In genomic region chr9:81648891-81649290, GRCh38 we compare ENCODE assay signal across 27 cellular contexts. TPM values are rescaled to one million over a fixed set of nuclear protein-coding genes. Genes with fewer than 3 reads are reported as not detected.
DNase-seq lines count a peak whose midpoint lies in the region; ATAC-seq, FAIRE-seq and TF ChIP-seq lines count a peak whose summit lies in the region.
"Had no signal": no experiment of that assay in that cellular context is flagged by ENCODE, and none has a peak within 500 bp of the region (broad histone marks: within the 10 kb centered on the region; RNA-seq: fewer than 3 reads in every experiment).

No MANE protein-coding gene starts in this region.

- DNase-seq in HepG2 (ENCODE audit: low spot score) (no peak), right lobe of liver (no peak), WTC11 (ENCODE audit: low spot score) (no peak), immature natural killer cell (no peak)
- no peak for DNase-seq in stimulated activated CD4-positive, alpha-beta T cell treated with anti-CD3 and anti-CD28 coated beads, Interleukin-15, amount 100 ng/mL, for 24 hours
- DNase-seq in naive thymus-derived CD4-positive, alpha-beta T cell, result no peak
- DNase-seq: ACHN; BE2C; CD8-positive, alpha-beta memory T cell; DMS 273 treated with DMSO at 0.1 percent for 48 hours; DMS79; EL; GF-D8; H7; MV-4-11; NCI-H1105; NCI-H446; NCI-H524 treated with DMSO at 0.1 percent for 48 hours; NK-92 treated with Interleukin-12 subunit alpha and Interleukin-12 subunit beta, amount 100 ng/mL, for 24 hours; PC-3 had no signal

- CTCF ChIA-PET in HepG2 (lab: Yijun Ruan, JAX; ENCODE audit: low intra/inter-chr PET ratio, low total read pairs) (no interaction called here), WTC11 (lab: Charles Lee) (interaction anchor here (1.6 kb wide), 1 partner anchor 126 kb away, joined by 4 read pairs; no protein-coding TSS in a partner anchor)
- CTCF ChIA-PET in naive thymus-derived CD4-positive, alpha-beta T cell (lab: Charles Lee), result no interaction called here

- no peak for TF ChIP-seq POLR2A in HepG2 (IDR thresholded peaks at IDR 0.05; ENCODE audit: insufficient read depth in 1 of 2, low read depth in 2 of 2, low read length in 2 of 2)
- no peak for TF ChIP-seq POLR2A in right lobe of liver (IDR thresholded peaks at IDR 0.05)

- no peak overlapping the region for H2AFZ ChIP-seq in HepG2 (ENCODE audit: low read length)

- peaks cover 39% of the 10 kb centered on the region for H3K79me2 ChIP-seq in HepG2 (ENCODE audit: insufficient read depth, low read length)

- H4K20me1 ChIP-seq in HepG2 (ENCODE audit: insufficient read depth, low read length), result peaks cover 9% of the 10 kb centered on the region; the same call in 1 of the 2 replicates

- FAIRE-seq in HepG2 (lab: Jason Lieb, UNC), result no peak
- FAIRE-seq: GM12891, GM19239, K562 had no signal

- no peak for TF ChIP-seq RAD21 in HepG2 (CRISPR knock-in tag; IDR thresholded peaks at IDR 0.05)

- H3K36me3 ChIP-seq in HepG2 (replicated peaks in 1 of 2; ENCODE audit: control insufficient read depth in 1 of 2, insufficient read depth in 2 of 2, low read length in 2 of 2), result peaks cover 16 to 72% of the 10 kb centered on the region in 2 experiments
- peaks cover 0 to 36% (median 10%) of the 10 kb centered on the region in 4 donors for H3K36me3 ChIP-seq in right lobe of liver
- no peaks in the 10 kb centered on the region for H3K36me3 ChIP-seq in naive thymus-derived CD4-positive, alpha-beta T cell (ENCODE audit: control insufficient read depth in 2 of 3, insufficient read depth in 3 of 3, low read length in 3 of 3)
- H3K36me3 ChIP-seq: BE2C had no signal

- no peaks in the 10 kb centered on the region for H3K27me3 ChIP-seq in HepG2 (ENCODE audit: control insufficient read depth in 1 of 2, insufficient read depth in 2 of 2, low read length in 2 of 2)
- H3K27me3 ChIP-seq in right lobe of liver, result no peaks in the 10 kb centered on the region
- H3K27me3 ChIP-seq in naive thymus-derived CD4-positive, alpha-beta T cell (ENCODE audit: control insufficient read depth in 2 of 2, insufficient read depth in 2 of 2, low read length in 2 of 2), result no peaks in the 10 kb centered on the region
- H3K27me3 ChIP-seq: BE2C had no signal

- H3K27me3 Mint-ChIP-seq in WTC11 (ENCODE audit: low read depth) (no peaks in the 10 kb centered on the region), immature natural killer cell (ENCODE audit: low read depth in 3 of 3) (peaks cover 0 to 3% (median 0%) of the 10 kb centered on the region in 3 donors)
- no peaks in the 10 kb centered on the region for H3K27me3 Mint-ChIP-seq in naive thymus-derived CD4-positive, alpha-beta T cell
- H3K27me3 Mint-ChIP-seq: CD8-positive, alpha-beta memory T cell had no signal

- no peak for TF ChIP-seq CTCF in HepG2 (CRISPR knock-in tag; IDR thresholded peaks at IDR 0.05)
- no peak for TF ChIP-seq CTCF in right lobe of liver (IDR thresholded peaks at IDR 0.05)
- TF ChIP-seq CTCF in WTC11 (IDR thresholded peaks at IDR 0.05), result no peak

- no peak overlapping the region for H3K4me2 ChIP-seq in HepG2 (ENCODE audit: low read depth, low read length)

- TF ChIP-seq EP300 in HepG2 (IDR thresholded peaks at IDR 0.05; ENCODE audit: low read depth in 2 of 2, low read length in 2 of 2), result no peak
- no peak for TF ChIP-seq EP300 in HepG2 (CRISPR knock-in tag; IDR thresholded peaks at IDR 0.05; ENCODE audit: borderline replicate concordance)

- in situ Hi-C loops in HepG2 (cut with HindIII; ENCODE audit: extremely low pct_ligation_motif_present, low pct_unique_long_range_greater_than_20kb), result no loop called here

- H3K9me3 Mint-ChIP-seq in WTC11 (no peaks in the 10 kb centered on the region), immature natural killer cell (no peaks in the 10 kb centered on the region)
- H3K9me3 Mint-ChIP-seq in naive thymus-derived CD4-positive, alpha-beta T cell, result peaks cover 0 to 3% (median 0%) of the 10 kb centered on the region in 11 donors
- H3K9me3 Mint-ChIP-seq: CD14-positive monocyte; CD8-positive, alpha-beta memory T cell had no signal

- H3K9ac ChIP-seq in HepG2 (ENCODE audit: insufficient read depth, low read depth, low read length), result no peak overlapping the region

- peaks cover 83% of the 10 kb centered on the region for H3K4me1 Mint-ChIP-seq in WTC11
- peaks cover 21 to 72% of the 10 kb centered on the region in 2 donors for H3K4me1 Mint-ChIP-seq in immature natural killer cell
- H3K4me1 Mint-ChIP-seq in naive thymus-derived CD4-positive, alpha-beta T cell, result peaks cover 0 to 2% (median 0%) of the 10 kb centered on the region in 7 donors
- H3K4me1 Mint-ChIP-seq: CD14-positive monocyte had no signal

- POLR2A ChIA-PET in HepG2 (lab: Yijun Ruan, JAX) (interaction anchor here (1.1 kb wide), 1 partner anchor 10 kb away, joined by 3 read pairs; no protein-coding TSS in a partner anchor), WTC11 (lab: Charles Lee) (interaction anchor here (1.0 kb wide), 1 partner anchor 36 kb away, joined by 3 read pairs; no protein-coding TSS in a partner anchor)
- POLR2A ChIA-PET in naive thymus-derived CD4-positive, alpha-beta T cell (lab: Charles Lee), result no interaction called here

- no peak overlapping the region for H3K4me3 Mint-ChIP-seq in WTC11
- no peak overlapping the region for H3K4me3 Mint-ChIP-seq in immature natural killer cell
- H3K4me3 Mint-ChIP-seq in naive thymus-derived CD4-positive, alpha-beta T cell, result no peak overlapping the region
- H3K4me3 Mint-ChIP-seq: CD14-positive monocyte; CD8-positive, alpha-beta memory T cell had no signal

- WGBS in HepG2 (ENCODE audit: low lambda C conversion rate), result 98% methylated on average over 2 of the region's 2 CpGs
- WGBS in right lobe of liver (ENCODE audit: insufficient coverage, low coverage, low lambda C conversion rate, missing lambda C conversion rate), result 91% methylated on average over 2 of the region's 2 CpGs

- H3K27ac ChIP-seq in HepG2 (ENCODE audit: extremely low read length, insufficient read depth, low read length) (no peak overlapping the region), right lobe of liver (no peak overlapping the region)
- H3K27ac ChIP-seq in naive thymus-derived CD4-positive, alpha-beta T cell (ENCODE audit: low read depth, low read length), result no peak overlapping the region
- H3K27ac ChIP-seq: 22Rv1 had no signal

- intact Hi-C loops in HepG2 (cut with micrococcal nuclease; ENCODE audit: unreplicated experiment) (no loop called here), right lobe of liver (cut with DNase I) (no loop called here)
- intact Hi-C loops in naive thymus-derived CD4-positive, alpha-beta T cell (cut with micrococcal nuclease), result no loop called here

- ATAC-seq in HepG2, result no peak
- no peak for ATAC-seq in right lobe of liver
- no peak for ATAC-seq in WTC11
- ATAC-seq in GM21619 (IDR thresholded peaks at IDR 0.05; ENCODE audit: unreplicated experiment), result no peak
- ATAC-seq in naive thymus-derived CD4-positive, alpha-beta T cell, result no peak
- ATAC-seq: K562, PC-3, Right ventricle myocardium inferior had no signal

- H3K36me3 Mint-ChIP-seq in WTC11 (peaks cover 44% of the 10 kb centered on the region), immature natural killer cell (peaks cover 6 to 44% (median 21%) of the 10 kb centered on the region in 3 donors)
- no peaks in the 10 kb centered on the region for H3K36me3 Mint-ChIP-seq in naive thymus-derived CD4-positive, alpha-beta T cell

- H3K9me3 ChIP-seq in HepG2 (ENCODE audit: low read length), result no peaks in the 10 kb centered on the region
- H3K9me3 ChIP-seq in right lobe of liver, result no peaks in the 10 kb centered on the region
- no peaks in the 10 kb centered on the region for H3K9me3 ChIP-seq in naive thymus-derived CD4-positive, alpha-beta T cell (ENCODE audit: control insufficient read depth in 2 of 3, low read length in 3 of 3)
- H3K9me3 ChIP-seq: BE2C had no signal

- BruUV-seq in HepG2 (replicated peaks; lab: Mats Ljungman, UMichigan), result no TSS peak

- no peak overlapping the region for H3K4me3 ChIP-seq in HepG2 (replicated peaks in 1 of 3; ENCODE audit: insufficient read depth in 1 of 3, low read depth in 2 of 3, low read length in 3 of 3)
- no peak overlapping the region for H3K4me3 ChIP-seq in right lobe of liver
- no peak overlapping the region for H3K4me3 ChIP-seq in naive thymus-derived CD4-positive, alpha-beta T cell (ENCODE audit: low read length)
- H3K4me3 ChIP-seq: K562 had no signal

- H3K4me1 ChIP-seq in HepG2 (ENCODE audit: insufficient read depth, low read length) (0 out of 2 replicates have a peak, but pooled peaks cover 5% of the 10 kb centered on the region), right lobe of liver (no peaks in the 10 kb centered on the region)
- no peaks in the 10 kb centered on the region for H3K4me1 ChIP-seq in naive thymus-derived CD4-positive, alpha-beta T cell (ENCODE audit: control insufficient read depth in 2 of 2, insufficient read depth in 2 of 2, low read length in 2 of 2)

- 0 out of 2 replicates have a peak overlapping the region, but pooled peaks have one; percentile 39 for H3K27ac Mint-ChIP-seq in WTC11
- H3K27ac Mint-ChIP-seq in immature natural killer cell, result peak overlapping the region in 5 of 6 donors; percentile 3 to 74 (median 24)
- H3K27ac Mint-ChIP-seq in naive thymus-derived CD4-positive, alpha-beta T cell, result no peak overlapping the region
- H3K27ac Mint-ChIP-seq: CD14-positive monocyte; CD8-positive, alpha-beta memory T cell had no signal

RNA-seq across cellular contexts. Expression of gene TLE1, which starts 40.5 kb away (rescaled TPM):
- 30.7 and 35.9 TPM in 2 replicates for total RNA-seq in HepG2 (2016; rRNA removed; fragmentation: Illumina TruSeq; extraction: Trizol)
- total RNA-seq in HepG2 (2016; cell fraction: cytosol; rRNA removed; fragmentation: Illumina TruSeq; extraction: Trizol; ENCODE audit: low read depth), result 10.5 and 15.5 TPM in 2 replicates
- total RNA-seq in HepG2 (2016; cell fraction: insoluble cytoplasmic fraction; rRNA removed; fragmentation: Illumina TruSeq; extraction: Trizol), result 28.4 and 35.8 TPM in 2 replicates
- total RNA-seq in HepG2 (2016; cell fraction: membrane; rRNA removed; fragmentation: Illumina TruSeq; extraction: Trizol), result 21.3 and 25.1 TPM in 2 replicates
- total RNA-seq in HepG2 (2016; cell fraction: nucleus; rRNA removed; fragmentation: Illumina TruSeq; extraction: Trizol), result 32.7 and 35.7 TPM in 2 replicates
- 109 and 121 TPM in 2 replicates for polyA plus RNA-seq in HepG2 (2011; rRNA removed)
- polyA plus RNA-seq in HepG2 (2011; cell fraction: cytosol; rRNA removed), result 81.0 and 82.2 TPM in 2 replicates
- polyA plus RNA-seq in HepG2 (2011; cell fraction: nucleus; rRNA removed), result 88.7 and 102 TPM in 2 replicates
- 76.2 and 83.2 TPM in 2 replicates for polyA plus RNA-seq in HepG2 (2012)
- 5.7 and 6.0 TPM in 2 replicates for polyA plus RNA-seq in HepG2 (2016; cell fraction: cytosol; fragmentation: Illumina TruSeq; extraction: Trizol; ENCODE audit: low read depth)
- polyA plus RNA-seq in HepG2 (2016; cell fraction: insoluble cytoplasmic fraction; fragmentation: Illumina TruSeq; extraction: Trizol; ENCODE audit: low read depth), result 37.9 and 46.7 TPM in 2 replicates
- polyA plus RNA-seq in HepG2 (2016; cell fraction: membrane; fragmentation: Illumina TruSeq; extraction: Trizol; ENCODE audit: low read depth), result 16.5 and 18.0 TPM in 2 replicates
- polyA plus RNA-seq in HepG2 (2016; cell fraction: nucleus; fragmentation: Illumina TruSeq; extraction: Trizol; ENCODE audit: insufficient read depth, low read depth), result 51.4 and 59.9 TPM in 2 replicates
- polyA minus RNA-seq in HepG2 (2011; rRNA and poly(A)+ RNA removed; ENCODE audit: low replicate concordance), result 0.94 and 127 TPM in 2 replicates
- polyA minus RNA-seq in HepG2 (2011; cell fraction: cytosol; rRNA and poly(A)+ RNA removed), result 63.4 and 65.8 TPM in 2 replicates
- polyA minus RNA-seq in HepG2 (2011; cell fraction: nucleus; rRNA and poly(A)+ RNA removed), result 111 and 120 TPM in 2 replicates
- 10 to 100 TPM; 31.9 to 62.9 (median 58.0) TPM for total RNA-seq in right lobe of liver
- total RNA-seq in WTC11 (2021), result 93.2 to 97.7 TPM (median 93.9 TPM) in 3 replicates
- 10 to 100 TPM; 63.9 to 97.9 (median 77.0) TPM for polyA plus RNA-seq in immature natural killer cell
- 1 to 10 TPM in 4 of 5 experiments, not detected in 1; 1.2 to 7.1 (median 2.0) TPM for total RNA-seq in naive thymus-derived CD4-positive, alpha-beta T cell
- 1 to 10 TPM in 1 of 2 donors, under 1 TPM in 1; 0.46 to 3.5 TPM for polyA plus RNA-seq in naive thymus-derived CD4-positive, alpha-beta T cell
- polyA plus RNA-seq: K562 had no signal

Comparison
In these comparisons a context has a peak if more than half of its experiments do, and no peak if none do; other contexts are left out.
1. H3K27ac Mint-ChIP-seq: peak in WTC11 (single experiment) and immature natural killer cell (5 of 6); none in naive thymus-derived CD4-positive, alpha-beta T cell (0 of 9).